Comparison of ENCODE assay signal across 7 cellular contexts in genomic region chr12:14260011-14260993, GRCh38.
DNase-seq lines count a peak whose midpoint lies in the region; ATAC-seq and TF ChIP-seq lines count a peak whose summit lies in the region.

No MANE protein-coding gene starts in this region.

- no peaks in the 10 kb centered on the region for H3K27me3 Mint-ChIP-seq in effector memory CD8-positive, alpha-beta T cell

- H3K36me3 ChIP-seq in mesendoderm (ENCODE audit: control insufficient read depth, insufficient read depth, low read length) (no peaks in the 10 kb centered on the region), thyroid gland (no peaks in the 10 kb centered on the region)

- H3K4me2 ChIP-seq in mesendoderm (ENCODE audit: low read length), result no peak overlapping the region

- H3K9me3 ChIP-seq in thyroid gland, result no peaks in the 10 kb centered on the region

- no peak overlapping the region for H3K4me3 Mint-ChIP-seq in effector memory CD8-positive, alpha-beta T cell

- H2BK120ac ChIP-seq in mesendoderm (ENCODE audit: low read depth, low read length), result peak overlapping the region; percentile 98

- H3K79me1 ChIP-seq in mesendoderm (ENCODE audit: low read length), result no peaks in the 10 kb centered on the region

- H4K5ac ChIP-seq in mesendoderm (ENCODE audit: low read length), result no peak overlapping the region

- DNase-seq in HFF-Myc (ENCODE audit: extremely low read depth, low read depth) (peak; percentile 89), epithelial cell of proximal tubule (ENCODE audit: low read depth) (peak; percentile 67), mesendoderm (peak; percentile 99), thyroid gland (peak; percentile 97 to 98)
- DNase-seq in effector memory CD8-positive, alpha-beta T cell, result no peak

- H3K9ac ChIP-seq in mesendoderm (ENCODE audit: low read length), result peak overlapping the region; percentile 71

- H3K36me3 Mint-ChIP-seq in effector memory CD8-positive, alpha-beta T cell (ENCODE audit: insufficient read depth), result peaks cover 12% of the 10 kb centered on the region

- H2AK5ac ChIP-seq in mesendoderm (ENCODE audit: low read length), result no peak overlapping the region

- WGBS in mesendoderm (ENCODE audit: extremely low coverage, insufficient coverage, low lambda C conversion rate), result no CpG with 5 or more reads among the region's 31 CpGs
- WGBS in thyroid gland, 2 donors, result 8 to 11% methylated on average over 31 of the region's 31 CpGs

- no peak overlapping the region for H3K23ac ChIP-seq in mesendoderm (ENCODE audit: low read length)

- peak overlapping the region; percentile 95 for H3K56ac ChIP-seq in mesendoderm (ENCODE audit: low read length)

- no peaks in the 10 kb centered on the region for H3K9me3 Mint-ChIP-seq in effector memory CD8-positive, alpha-beta T cell

- H3K4me1 Mint-ChIP-seq in effector memory CD8-positive, alpha-beta T cell (ENCODE audit: low read depth in 2 of 2), result peaks cover 35 to 38% of the 10 kb centered on the region in 2 donors

- ATAC-seq in HG03460 (IDR thresholded peaks at IDR 0.05; ENCODE audit: unreplicated experiment), result no peak
- ATAC-seq in effector memory CD8-positive, alpha-beta T cell (replicated peaks), result no peak

- H2BK5ac ChIP-seq in mesendoderm (ENCODE audit: low read length), result peak overlapping the region; percentile 97

- no peak for TF ChIP-seq CTCF in HFF-Myc (IDR thresholded peaks at IDR 0.05; ENCODE audit: low read depth, low read length, missing control alignments)
- no peak for TF ChIP-seq CTCF in epithelial cell of proximal tubule (conservative IDR thresholded peaks at IDR 0.05; ENCODE audit: low read depth, low read length)
- TF ChIP-seq CTCF in thyroid gland (IDR thresholded peaks at IDR 0.05), result no peak

- H3K4me1 ChIP-seq in mesendoderm (ENCODE audit: control insufficient read depth, low read depth, low read length) (peaks cover 15% of the 10 kb centered on the region), thyroid gland (peaks cover 20 to 43% of the 10 kb centered on the region in 2 donors)

- intact Hi-C loops in thyroid gland (cut with DNase I), result loop anchor here (10.0 kb wide), 1 partner anchor 94 kb away; no protein-coding TSS in a partner anchor

- H3K4ac ChIP-seq in mesendoderm (ENCODE audit: low read depth, low read length), result peak overlapping the region; percentile 93

- peak overlapping the region; percentile 93 for H3K18ac ChIP-seq in mesendoderm (ENCODE audit: low read length)

- TF ChIP-seq POLR2A in thyroid gland (IDR thresholded peaks at IDR 0.05), result peak in 1 of 2 donors; percentile 57

- H3K27ac ChIP-seq in mesendoderm (ENCODE audit: low read depth, low read length) (peak overlapping the region; percentile 84), thyroid gland (peak overlapping the region; percentile 91 to 92 (median 92))

- H3K4me3 ChIP-seq in HFF-Myc (replicated peaks; ENCODE audit: low read depth, low read length) (no peak overlapping the region), epithelial cell of proximal tubule (ENCODE audit: low read depth, low read length) (no peak overlapping the region), mesendoderm (ENCODE audit: low read length) (no peak overlapping the region), thyroid gland (replicated peaks in 1 of 3) (no peak overlapping the region)

- H3K27ac Mint-ChIP-seq in effector memory CD8-positive, alpha-beta T cell, result peak overlapping the region in 1 of 2 donors; percentile 20

- H4K8ac ChIP-seq in mesendoderm (ENCODE audit: low read depth, low read length), result peak overlapping the region; percentile 43

- no peaks in the 10 kb centered on the region for H3K79me2 ChIP-seq in mesendoderm (ENCODE audit: control insufficient read depth, insufficient read depth, low read length)

- peak overlapping the region; percentile 99 for H2BK15ac ChIP-seq in mesendoderm (replicated peaks; ENCODE audit: low read depth)

- no peaks in the 10 kb centered on the region for H3K27me3 ChIP-seq in mesendoderm (ENCODE audit: insufficient read depth, low read length, poor library complexity)
- no peaks in the 10 kb centered on the region for H3K27me3 ChIP-seq in thyroid gland

TF ChIP-seq in PFSK-1, 5 proteins besides CTCF, POLR2A, EP300 and RAD21:
- TF ChIP-seq SIN3A (IDR thresholded peaks at IDR 0.05; ENCODE audit: borderline replicate concordance, insufficient read depth, low read length), result peak; percentile 80; the same call in 1 of the 2 replicates
- peak; percentile 56 for TF ChIP-seq POLR2AphosphoS5 (IDR thresholded peaks at IDR 0.05; ENCODE audit: low read depth, low read length)
- TF ChIP-seq FOXP2 (optimal IDR thresholded peaks at IDR 0.05; ENCODE audit: borderline replicate concordance, extremely low read depth, extremely low read length, insufficient read depth), result peak; percentile 84
- TF ChIP-seq, protein P1, sequence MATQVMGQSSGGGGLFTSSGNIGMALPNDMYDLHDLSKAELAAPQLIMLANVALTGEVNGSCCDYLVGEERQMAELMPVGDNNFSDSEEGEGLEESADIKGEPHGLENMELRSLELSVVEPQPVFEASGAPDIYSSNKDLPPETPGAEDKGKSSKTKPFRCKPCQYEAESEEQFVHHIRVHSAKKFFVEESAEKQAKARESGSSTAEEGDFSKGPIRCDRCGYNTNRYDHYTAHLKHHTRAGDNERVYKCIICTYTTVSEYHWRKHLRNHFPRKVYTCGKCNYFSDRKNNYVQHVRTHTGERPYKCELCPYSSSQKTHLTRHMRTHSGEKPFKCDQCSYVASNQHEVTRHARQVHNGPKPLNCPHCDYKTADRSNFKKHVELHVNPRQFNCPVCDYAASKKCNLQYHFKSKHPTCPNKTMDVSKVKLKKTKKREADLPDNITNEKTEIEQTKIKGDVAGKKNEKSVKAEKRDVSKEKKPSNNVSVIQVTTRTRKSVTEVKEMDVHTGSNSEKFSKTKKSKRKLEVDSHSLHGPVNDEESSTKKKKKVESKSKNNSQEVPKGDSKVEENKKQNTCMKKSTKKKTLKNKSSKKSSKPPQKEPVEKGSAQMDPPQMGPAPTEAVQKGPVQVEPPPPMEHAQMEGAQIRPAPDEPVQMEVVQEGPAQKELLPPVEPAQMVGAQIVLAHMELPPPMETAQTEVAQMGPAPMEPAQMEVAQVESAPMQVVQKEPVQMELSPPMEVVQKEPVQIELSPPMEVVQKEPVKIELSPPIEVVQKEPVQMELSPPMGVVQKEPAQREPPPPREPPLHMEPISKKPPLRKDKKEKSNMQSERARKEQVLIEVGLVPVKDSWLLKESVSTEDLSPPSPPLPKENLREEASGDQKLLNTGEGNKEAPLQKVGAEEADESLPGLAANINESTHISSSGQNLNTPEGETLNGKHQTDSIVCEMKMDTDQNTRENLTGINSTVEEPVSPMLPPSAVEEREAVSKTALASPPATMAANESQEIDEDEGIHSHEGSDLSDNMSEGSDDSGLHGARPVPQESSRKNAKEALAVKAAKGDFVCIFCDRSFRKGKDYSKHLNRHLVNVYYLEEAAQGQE (IDR thresholded peaks at IDR 0.05; ENCODE audit: insufficient read depth in 1 of 2, low read depth in 2 of 2, low read length in 2 of 2), result peak in 1 of 2 experiments; percentile 66; a peak in 1 of 4 replicates
- TF ChIP-seq TAF1 (IDR thresholded peaks at IDR 0.05; ENCODE audit: borderline replicate concordance, insufficient read depth, low read length), result peak; percentile 50; the same call in 1 of the 2 replicates
TF ChIP-seq in PFSK-1: peak in this region for 5.

Comparison
In these comparisons a context has a peak if more than half of its experiments do, and no peak if none do; other contexts are left out.
1. DNase-seq: peak in HFF-Myc (single experiment), epithelial cell of proximal tubule (single experiment), mesendoderm (single experiment) and thyroid gland (2 of 2); none in effector memory CD8-positive, alpha-beta T cell (0 of 3).